ENCODE assay signal across 20 cellular contexts in genomic region chr1:216919033-216919970, GRCh38.
"Had no signal": no experiment of that assay in that cellular context is flagged by ENCODE, and none has a peak within 500 bp of the region (broad histone marks: within the 10 kb centered on the region; RNA-seq: fewer than 3 reads in every experiment).

No MANE protein-coding gene starts in this region.

- DNase-seq: activated CD4-positive, alpha-beta memory T cell treated with anti-CD3 and anti-CD28 coated beads, Interleukin-2, amount 10 ng/mL, durations not matched to agents 7 days and 5 days; activated CD4-positive, alpha-beta T cell treated with anti-CD3 and anti-CD28 coated beads, Interleukin-2, amount 50 U/mL, for 1 hour; activated CD4-positive, CD25-positive, alpha-beta regulatory T cell; activated gamma-delta T cell treated with Interleukin-2 at 50 U/mL for 16 hours; activated naive CD4-positive, alpha-beta T cell treated with anti-CD3 and anti-CD28 coated beads, Interleukin-2, amount 10 ng/mL, durations not matched to agents 7 days and 5 days; activated naive CD8-positive, alpha-beta T cell treated with anti-CD3 and anti-CD28 coated beads for 36 hours; activated T-cell treated with anti-CD3 and anti-CD28 coated beads, Interleukin-2, amount 50 U/mL, for 72 hours; brain microvascular endothelial cell; KBM-7; NCI-H1092; NCI-H1417 treated with DMSO at 0.1 percent for 48 hours; NCI-H1694; NCI-H2029 treated with DMSO at 0.1 percent for 48 hours; NCI-H2227 treated with DMSO at 0.1 percent for 48 hours; NCI-H446 treated with DMSO at 0.1 percent for 48 hours; NCI-H524 treated with DMSO at 0.1 percent for 48 hours; RPMI8226; T-helper 1 cell had no signal

- ATAC-seq: activated T-cell treated with anti-CD3 and anti-CD28 coated beads, Interleukin-2, amount 50 U/mL, for 72 hours; Panc1; Right ventricle myocardium inferior had no signal
